In genomic region chr15:85702321-85703230, GRCh38 we compare ENCODE assay signal across 8 cellular contexts.
A peak's percentile ranks its signal among the peaks of the same experiment; 100 is the strongest.
DNase-seq lines count a peak whose midpoint lies in the region; ATAC-seq, FAIRE-seq and TF ChIP-seq lines count a peak whose summit lies in the region.

No MANE protein-coding gene starts in this region.

- peaks cover 62% of the 10 kb centered on the region for H3K4me1 Mint-ChIP-seq in activated CD8-positive, alpha-beta memory T cell treated with anti-CD3 and anti-CD28 coated beads, Interleukin-2, amount 10 ng/mL, durations not matched to agents 7 days and 5 days
- peaks cover 18% of the 10 kb centered on the region for H3K4me1 Mint-ChIP-seq in WTC11

- peak overlapping the region; percentile 72 for H3K4me3 Mint-ChIP-seq in activated CD8-positive, alpha-beta memory T cell treated with anti-CD3 and anti-CD28 coated beads, Interleukin-2, amount 10 ng/mL, durations not matched to agents 7 days and 5 days
- H3K4me3 Mint-ChIP-seq in WTC11: no peak overlapping the region

- H3K4me1 ChIP-seq in subcutaneous abdominal adipose tissue (ENCODE audit: control insufficient read depth in 5 of 5, insufficient read depth in 5 of 5, low read length in 5 of 5): peaks cover 12 to 45% (median 29%) of the 10 kb centered on the region in 5 donors

- H3K9me3 ChIP-seq in subcutaneous abdominal adipose tissue (ENCODE audit: control insufficient read depth in 5 of 5, low read length in 5 of 5): no peaks in the 10 kb centered on the region

- no peak for TF ChIP-seq POLR2A in H54 (IDR thresholded peaks at IDR 0.05; ENCODE audit: low read depth, low read length)

- H3K9ac ChIP-seq in subcutaneous abdominal adipose tissue (ENCODE audit: low read length in 5 of 5): peak overlapping the region in 1 of 5 donors; percentile 5

- CTCF ChIA-PET in activated CD8-positive, alpha-beta memory T cell treated with anti-CD3 and anti-CD28 coated beads, Interleukin-2, amount 10 ng/mL, durations not matched to agents 7 days and 5 days (lab: Charles Lee): interaction anchor here (1.0 to 5.2 kb wide), 7 partner anchors 12 to 406 kb away, joined by 3 to 35 read pairs (median 4); no protein-coding TSS in a partner anchor
- CTCF ChIA-PET in WTC11 (lab: Charles Lee): no interaction called here

- no peaks in the 10 kb centered on the region for H3K9me3 Mint-ChIP-seq in activated CD8-positive, alpha-beta memory T cell treated with anti-CD3 and anti-CD28 coated beads, Interleukin-2, amount 10 ng/mL, durations not matched to agents 7 days and 5 days (ENCODE audit: low read depth)
- H3K9me3 Mint-ChIP-seq in WTC11: no peaks in the 10 kb centered on the region

- H3K27ac ChIP-seq in subcutaneous abdominal adipose tissue (ENCODE audit: low read depth, low read length): peak overlapping the region; percentile 2

- POLR2A ChIA-PET in WTC11 (lab: Charles Lee): no interaction called here

- peaks cover 0 to 20% (median 7%) of the 10 kb centered on the region in 5 donors for H3K36me3 ChIP-seq in subcutaneous abdominal adipose tissue (ENCODE audit: control insufficient read depth in 5 of 5, insufficient read depth in 5 of 5, low read length in 5 of 5)

- no peak for FAIRE-seq in H54 (lab: Jason Lieb, UNC)

- no peak for TF ChIP-seq CTCF in WTC11 (IDR thresholded peaks at IDR 0.05)
- no peak for TF ChIP-seq CTCF in fibroblast of villous mesenchyme (IDR thresholded peaks at IDR 0.05; ENCODE audit: insufficient read depth, low read depth, low read length)

- peak; percentile 57 for DNase-seq in activated CD8-positive, alpha-beta memory T cell treated with anti-CD3 and anti-CD28 coated beads, Interleukin-2, amount 10 ng/mL, durations not matched to agents 7 days and 5 days
- DNase-seq in activated CD8-positive, alpha-beta memory T cell treated with anti-CD3 and anti-CD28 coated beads for 24 hours: no peak
- DNase-seq in WTC11 (ENCODE audit: low spot score) (no peak), fibroblast of villous mesenchyme (ENCODE audit: low read depth) (peak; percentile 91), GOT3 (lab: John Stamatoyannopoulos, UW) (no peak), H54 (ENCODE audit: insufficient read length, low spot score) (no peak), amygdala (lab: John Stamatoyannopoulos, UW) (no peak)

- peak overlapping the region; percentile 91 for H3K27ac Mint-ChIP-seq in activated CD8-positive, alpha-beta memory T cell treated with anti-CD3 and anti-CD28 coated beads, Interleukin-2, amount 10 ng/mL, durations not matched to agents 7 days and 5 days
- H3K27ac Mint-ChIP-seq in WTC11: no peak overlapping the region

- H3K27me3 ChIP-seq in subcutaneous abdominal adipose tissue (ENCODE audit: control insufficient read depth in 5 of 5, insufficient read depth in 4 of 5, low read length in 5 of 5): no peaks in the 10 kb centered on the region

- ATAC-seq in activated CD8-positive, alpha-beta memory T cell treated with anti-CD3 and anti-CD28 coated beads, Interleukin-2, amount 10 ng/mL, durations not matched to agents 7 days and 5 days: peak; percentile 54
- ATAC-seq in WTC11: peak; percentile 43

- H3K4me3 ChIP-seq in fibroblast of villous mesenchyme (ENCODE audit: low read depth, low read length) (no peak overlapping the region), subcutaneous abdominal adipose tissue (ENCODE audit: low read depth in 1 of 5, low read length in 5 of 5) (no peak overlapping the region)

- H3K27me3 Mint-ChIP-seq in activated CD8-positive, alpha-beta memory T cell treated with anti-CD3 and anti-CD28 coated beads, Interleukin-2, amount 10 ng/mL, durations not matched to agents 7 days and 5 days: no peaks in the 10 kb centered on the region
- H3K27me3 Mint-ChIP-seq in WTC11 (ENCODE audit: low read depth): no peaks in the 10 kb centered on the region

- peaks cover 23% of the 10 kb centered on the region for H3K36me3 Mint-ChIP-seq in activated CD8-positive, alpha-beta memory T cell treated with anti-CD3 and anti-CD28 coated beads, Interleukin-2, amount 10 ng/mL, durations not matched to agents 7 days and 5 days
- no peaks in the 10 kb centered on the region for H3K36me3 Mint-ChIP-seq in WTC11

TF ChIP-seq in WTC11, 78 proteins besides CTCF, POLR2A, EP300 and RAD21:
- TF ChIP-seq TCF7 (CRISPR knock-in tag; IDR thresholded peaks at IDR 0.05; ENCODE audit: low read depth) (no peak), ZNF416 (CRISPR knock-in tag; IDR thresholded peaks at IDR 0.05) (no peak), SMAD3 (CRISPR knock-in tag; IDR thresholded peaks at IDR 0.05; ENCODE audit: borderline replicate concordance) (no peak), OVOL2 (CRISPR knock-in tag; IDR thresholded peaks at IDR 0.05; ENCODE audit: borderline replicate concordance) (no peak), ZBTB43 (CRISPR knock-in tag; IDR thresholded peaks at IDR 0.05) (no peak), TP53 (CRISPR knock-in tag; IDR thresholded peaks at IDR 0.05) (no peak), ATF1 (CRISPR knock-in tag; IDR thresholded peaks at IDR 0.05) (no peak), ERG (CRISPR knock-in tag; IDR thresholded peaks at IDR 0.05) (no peak), ATF2 (CRISPR knock-in tag; IDR thresholded peaks at IDR 0.05; ENCODE audit: borderline replicate concordance, low read depth) (no peak), GTF2I (CRISPR knock-in tag; conservative IDR thresholded peaks at IDR 0.05) (no peak), ZNF396 (CRISPR knock-in tag; IDR thresholded peaks at IDR 0.05; ENCODE audit: borderline replicate concordance) (no peak), ATF3 (CRISPR knock-in tag; conservative IDR thresholded peaks at IDR 0.05) (no peak)
TF ChIP-seq in WTC11: peak in this region for 0.

Comparison
In these comparisons a context has a peak if more than half of its experiments do, and no peak if none do; other contexts are left out.
1. DNase-seq: peak in activated CD8-positive, alpha-beta memory T cell treated with anti-CD3 and anti-CD28 coated beads, Interleukin-2, amount 10 ng/mL, durations not matched to agents 7 days and 5 days (single experiment) and fibroblast of villous mesenchyme (single experiment); none in activated CD8-positive, alpha-beta memory T cell treated with anti-CD3 and anti-CD28 coated beads for 24 hours (single experiment), WTC11 (single experiment), GOT3 (single experiment), H54 (single experiment) and amygdala (0 of 56).